Comparison of ENCODE assay signal across 8 cellular contexts in genomic region chr9:77841739-77842386, GRCh38.
DNase-seq lines count a peak whose midpoint lies in the region; ATAC-seq and TF ChIP-seq lines count a peak whose summit lies in the region.

No MANE protein-coding gene starts in this region.

- H3K4me1 ChIP-seq in DND-41 (ENCODE audit: insufficient read depth, low read length) (peaks cover 9% of the 10 kb centered on the region), SJCRH30 (peaks cover 56% of the 10 kb centered on the region)

- peaks cover 83% of the 10 kb centered on the region for H3K79me2 ChIP-seq in DND-41 (ENCODE audit: insufficient read depth, low read length)

- H4K20me1 ChIP-seq in DND-41 (ENCODE audit: insufficient read depth, low read length), result peaks cover 12% of the 10 kb centered on the region; the same call in 1 of the 2 replicates

- H3K4me3 ChIP-seq in DND-41 (ENCODE audit: low read depth in 1 of 2, low read length in 2 of 2), result no peak overlapping the region
- no peak overlapping the region for H3K4me3 ChIP-seq in SJCRH30

- H3K4me2 ChIP-seq in DND-41 (ENCODE audit: insufficient read depth, low read length), result no peak overlapping the region

- H3K9me3 ChIP-seq in DND-41 (ENCODE audit: insufficient read depth, low read length, severe bottlenecking) (no peaks in the 10 kb centered on the region), SJCRH30 (replicated peaks) (no peaks in the 10 kb centered on the region)

- H3K27me3 ChIP-seq in DND-41 (ENCODE audit: insufficient read depth, low read length, poor library complexity), result no peaks in the 10 kb centered on the region
- no peaks in the 10 kb centered on the region for H3K27me3 ChIP-seq in SJCRH30

- TF ChIP-seq CTCF in DND-41 (IDR thresholded peaks at IDR 0.05; ENCODE audit: borderline replicate concordance, extremely low read depth, low read length, poor library complexity, severe bottlenecking), result peak; percentile 28

- intact Hi-C loops in posterior cingulate gyrus (cut with DNase I), result loop anchor here (10.0 kb wide), 2 partner anchors 133 to 373 kb away; no protein-coding TSS in a partner anchor

- DNase-seq in DND-41 (no peak), NAMALWA (ENCODE audit: low spot score) (peak; percentile 18), fibroblast of peridontal ligament (ENCODE audit: extremely low read depth) (peak; percentile 39), amniotic stem cell (lab: John Stamatoyannopoulos, UW) (no peak), SJCRH30 (no peak), posterior cingulate gyrus (no peak)

- H3K27ac ChIP-seq in DND-41 (ENCODE audit: low read length), result 0 out of 2 replicates have a peak overlapping the region, but pooled peaks have one; percentile 3
- no peak overlapping the region for H3K27ac ChIP-seq in SJCRH30

- H2AFZ ChIP-seq in DND-41 (ENCODE audit: low read depth, low read length), result no peak overlapping the region

- ATAC-seq in DND-41 (ENCODE audit: insufficient read depth, low read depth) (peak; percentile 73), GM21515 (IDR thresholded peaks at IDR 0.05; ENCODE audit: unreplicated experiment) (peak; percentile 79), GM19328 (IDR thresholded peaks at IDR 0.05; ENCODE audit: unreplicated experiment) (no peak)

- H3K36me3 ChIP-seq in DND-41 (ENCODE audit: insufficient read depth, low read length) (no peaks in the 10 kb centered on the region; the same call in 1 of the 2 replicates), SJCRH30 (no peaks in the 10 kb centered on the region)

- H3K9ac ChIP-seq in DND-41 (ENCODE audit: low read depth, low read length), result no peak overlapping the region

Comparison
In these comparisons a context has a peak if more than half of its experiments do, and no peak if none do; other contexts are left out.
1. DNase-seq: peak in NAMALWA (single experiment) and fibroblast of peridontal ligament (single experiment); none in DND-41 (single experiment), amniotic stem cell (single experiment), SJCRH30 (0 of 2) and posterior cingulate gyrus (0 of 10).